In genomic region chr2:55049794-55050132, GRCh38 we compare ENCODE assay signal across 1 cellular context.
TF ChIP-seq lines count a peak whose summit lies in the region.

No MANE protein-coding gene starts in this region.

TF ChIP-seq in GM23338, 12 proteins besides CTCF, POLR2A, EP300 and RAD21 (continued from another document):
- TF ChIP-seq, protein P1, sequence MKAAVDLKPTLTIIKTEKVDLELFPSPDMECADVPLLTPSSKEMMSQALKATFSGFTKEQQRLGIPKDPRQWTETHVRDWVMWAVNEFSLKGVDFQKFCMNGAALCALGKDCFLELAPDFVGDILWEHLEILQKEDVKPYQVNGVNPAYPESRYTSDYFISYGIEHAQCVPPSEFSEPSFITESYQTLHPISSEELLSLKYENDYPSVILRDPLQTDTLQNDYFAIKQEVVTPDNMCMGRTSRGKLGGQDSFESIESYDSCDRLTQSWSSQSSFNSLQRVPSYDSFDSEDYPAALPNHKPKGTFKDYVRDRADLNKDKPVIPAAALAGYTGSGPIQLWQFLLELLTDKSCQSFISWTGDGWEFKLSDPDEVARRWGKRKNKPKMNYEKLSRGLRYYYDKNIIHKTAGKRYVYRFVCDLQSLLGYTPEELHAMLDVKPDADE (IDR thresholded peaks at IDR 0.05), result no peak
- no peak for TF ChIP-seq EZH2phosphoT487 (IDR thresholded peaks at IDR 0.05; ENCODE audit: unreplicated experiment)
- TF ChIP-seq, protein P2, sequence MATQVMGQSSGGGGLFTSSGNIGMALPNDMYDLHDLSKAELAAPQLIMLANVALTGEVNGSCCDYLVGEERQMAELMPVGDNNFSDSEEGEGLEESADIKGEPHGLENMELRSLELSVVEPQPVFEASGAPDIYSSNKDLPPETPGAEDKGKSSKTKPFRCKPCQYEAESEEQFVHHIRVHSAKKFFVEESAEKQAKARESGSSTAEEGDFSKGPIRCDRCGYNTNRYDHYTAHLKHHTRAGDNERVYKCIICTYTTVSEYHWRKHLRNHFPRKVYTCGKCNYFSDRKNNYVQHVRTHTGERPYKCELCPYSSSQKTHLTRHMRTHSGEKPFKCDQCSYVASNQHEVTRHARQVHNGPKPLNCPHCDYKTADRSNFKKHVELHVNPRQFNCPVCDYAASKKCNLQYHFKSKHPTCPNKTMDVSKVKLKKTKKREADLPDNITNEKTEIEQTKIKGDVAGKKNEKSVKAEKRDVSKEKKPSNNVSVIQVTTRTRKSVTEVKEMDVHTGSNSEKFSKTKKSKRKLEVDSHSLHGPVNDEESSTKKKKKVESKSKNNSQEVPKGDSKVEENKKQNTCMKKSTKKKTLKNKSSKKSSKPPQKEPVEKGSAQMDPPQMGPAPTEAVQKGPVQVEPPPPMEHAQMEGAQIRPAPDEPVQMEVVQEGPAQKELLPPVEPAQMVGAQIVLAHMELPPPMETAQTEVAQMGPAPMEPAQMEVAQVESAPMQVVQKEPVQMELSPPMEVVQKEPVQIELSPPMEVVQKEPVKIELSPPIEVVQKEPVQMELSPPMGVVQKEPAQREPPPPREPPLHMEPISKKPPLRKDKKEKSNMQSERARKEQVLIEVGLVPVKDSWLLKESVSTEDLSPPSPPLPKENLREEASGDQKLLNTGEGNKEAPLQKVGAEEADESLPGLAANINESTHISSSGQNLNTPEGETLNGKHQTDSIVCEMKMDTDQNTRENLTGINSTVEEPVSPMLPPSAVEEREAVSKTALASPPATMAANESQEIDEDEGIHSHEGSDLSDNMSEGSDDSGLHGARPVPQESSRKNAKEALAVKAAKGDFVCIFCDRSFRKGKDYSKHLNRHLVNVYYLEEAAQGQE (IDR thresholded peaks at IDR 0.05; ENCODE audit: unreplicated experiment), result no peak
- no peak for TF ChIP-seq ZNF331 (CRISPR knock-in tag; IDR thresholded peaks at IDR 0.05; ENCODE audit: low read depth)
